10 cellular contexts compared by ENCODE assay signal in genomic region chr6:95087394-95088097, GRCh38.
DNase-seq lines count a peak whose midpoint lies in the region; ATAC-seq, FAIRE-seq and TF ChIP-seq lines count a peak whose summit lies in the region.
"Had no signal": no experiment of that assay in that cellular context is flagged by ENCODE, and none has a peak within 500 bp of the region (broad histone marks: within the 10 kb centered on the region; RNA-seq: fewer than 3 reads in every experiment).

No MANE protein-coding gene starts in this region.

- no peak for FAIRE-seq in keratinocyte (lab: Jason Lieb, UNC)
- FAIRE-seq: endothelial cell of umbilical vein had no signal

- H3K27ac ChIP-seq in keratinocyte (ENCODE audit: control insufficient read depth, insufficient read depth, low read length) (peak overlapping the region; percentile 82), aorta (ENCODE audit: low read depth in 1 of 2, low read length in 2 of 2) (no peak overlapping the region)
- H3K27ac ChIP-seq: tibial artery had no signal

- H3K27me3 ChIP-seq in keratinocyte (ENCODE audit: control insufficient read depth, extremely low read depth, insufficient read depth, low read length) (no peaks in the 10 kb centered on the region), aorta (ENCODE audit: control insufficient read depth in 1 of 2, insufficient read depth in 2 of 2, low read length in 1 of 2) (no peaks in the 10 kb centered on the region)

- DNase-seq in DMS 273 treated with DMSO at 0.1 percent for 48 hours (lab: John Stamatoyannopoulos, UW) = peak; percentile 53
- peak; percentile 43 to 71 for DNase-seq in NCI-H187 (lab: John Stamatoyannopoulos, UW)
- DNase-seq in keratinocyte (ENCODE audit: low read depth, low spot score) = peak; percentile 75
- no peak for DNase-seq in aorta
- DNase-seq in AG08395 (ENCODE audit: low spot score) = no peak
- DNase-seq: tibial artery had no signal

- peak; percentile 79 for ATAC-seq in SK-N-SH treated with all-trans-retinoic acid at 6 μM for 48 hours
- no peak for ATAC-seq in GM21360 (IDR thresholded peaks at IDR 0.05; ENCODE audit: unreplicated experiment)
- ATAC-seq in aorta (ENCODE audit: low FRiP score) = no peak
- no peak for ATAC-seq in GM21447 (IDR thresholded peaks at IDR 0.05; ENCODE audit: unreplicated experiment)

- peaks cover 18% of the 10 kb centered on the region for H3K4me1 ChIP-seq in keratinocyte (ENCODE audit: control insufficient read depth, extremely low read depth, insufficient read depth, low read length)
- H3K4me1 ChIP-seq in aorta (ENCODE audit: control insufficient read depth in 1 of 2, insufficient read depth in 2 of 2, low read length in 2 of 2) = no peaks in the 10 kb centered on the region

- no peak overlapping the region for H3K4me3 ChIP-seq in keratinocyte (ENCODE audit: control insufficient read depth in 2 of 3, extremely low read depth in 1 of 3, insufficient read depth in 2 of 3, low read depth in 1 of 3, low read length in 3 of 3)
- H3K4me3 ChIP-seq in aorta (ENCODE audit: low read length in 2 of 2) = no peak overlapping the region
- H3K4me3 ChIP-seq: tibial artery had no signal

- no peaks in the 10 kb centered on the region for H3K36me3 ChIP-seq in keratinocyte (ENCODE audit: control insufficient read depth in 2 of 2, extremely low read depth in 1 of 2, insufficient read depth in 2 of 2, low read length in 2 of 2)
- no peaks in the 10 kb centered on the region for H3K36me3 ChIP-seq in aorta (ENCODE audit: control insufficient read depth in 1 of 2, insufficient read depth in 2 of 2, low read length in 1 of 2)
- H3K36me3 ChIP-seq: tibial artery had no signal

- H3K79me2 ChIP-seq in keratinocyte (ENCODE audit: control insufficient read depth, insufficient read depth, low read length) = no peaks in the 10 kb centered on the region

- H3K9me3 ChIP-seq in keratinocyte (ENCODE audit: control insufficient read depth, low read depth, low read length) (no peaks in the 10 kb centered on the region), aorta (ENCODE audit: control insufficient read depth, low read length) (no peaks in the 10 kb centered on the region)
- H3K9me3 ChIP-seq: tibial artery had no signal

- WGBS in aorta, 2 donors = 10 to 13% methylated on average over 8 of the region's 8 CpGs

- H2AFZ ChIP-seq in keratinocyte (ENCODE audit: control insufficient read depth, low read length) = peak overlapping the region; percentile 75

- no peaks in the 10 kb centered on the region for H4K20me1 ChIP-seq in keratinocyte (ENCODE audit: control insufficient read depth, extremely low read depth, insufficient read depth, low read length)

- no peaks in the 10 kb centered on the region for H3K9me1 ChIP-seq in keratinocyte (ENCODE audit: control insufficient read depth, extremely low read depth, insufficient read depth, low read length)

- peak overlapping the region; percentile 29 for H3K4me2 ChIP-seq in keratinocyte (ENCODE audit: control insufficient read depth, extremely low read depth, insufficient read depth, low read depth, low read length)

- H3K9ac ChIP-seq in keratinocyte (ENCODE audit: control insufficient read depth, extremely low read depth, insufficient read depth, low read length) = peak overlapping the region; percentile 22

- dilution Hi-C loops in keratinocyte (cut with MboI; ENCODE audit: extremely low pct_ligation_motif_present, low sequenced_read_pairs) = no loop called here

- intact Hi-C loops in aorta (cut with DNase I) = no loop called here

- TF ChIP-seq CTCF in keratinocyte (optimal IDR thresholded peaks at IDR 0.05 in 1 of 3, IDR thresholded peaks at IDR 0.05 in 1 of 3, conservative IDR thresholded peaks at IDR 0.05 in 1 of 3; ENCODE audit: extremely low read depth in 1 of 3, insufficient read depth in 2 of 3, low read length in 3 of 3) = no peak

TF ChIP-seq in SK-N-SH treated with all-trans-retinoic acid at 6 μM for 48 hours, 23 proteins besides CTCF, POLR2A, EP300 and RAD21:
- TF ChIP-seq PPARA (CRISPR knock-in tag; IDR thresholded peaks at IDR 0.05; ENCODE audit: borderline replicate concordance) = no peak
- TF ChIP-seq BACH2 (CRISPR knock-in tag; IDR thresholded peaks at IDR 0.05; ENCODE audit: borderline replicate concordance) = no peak
- TF ChIP-seq ZNF8 (CRISPR knock-in tag; IDR thresholded peaks at IDR 0.05) = no peak
- no peak for TF ChIP-seq ESRRG (CRISPR knock-in tag; IDR thresholded peaks at IDR 0.05)
- TF ChIP-seq PATZ1 (CRISPR knock-in tag; IDR thresholded peaks at IDR 0.05; ENCODE audit: borderline replicate concordance) = no peak
- no peak for TF ChIP-seq ZFP3 (CRISPR knock-in tag; IDR thresholded peaks at IDR 0.05)
- no peak for TF ChIP-seq ZC3H10 (CRISPR knock-in tag; IDR thresholded peaks at IDR 0.05)
- TF ChIP-seq CSRNP3 (CRISPR knock-in tag; IDR thresholded peaks at IDR 0.05) = no peak
- no peak for TF ChIP-seq ISL1 (CRISPR knock-in tag; IDR thresholded peaks at IDR 0.05)
- TF ChIP-seq SNAI2 (CRISPR knock-in tag; IDR thresholded peaks at IDR 0.05) = no peak
- TF ChIP-seq ZNF70 (CRISPR knock-in tag; IDR thresholded peaks at IDR 0.05) = no peak
- TF ChIP-seq CSDC2 (CRISPR knock-in tag; IDR thresholded peaks at IDR 0.05) = no peak
- TF ChIP-seq ZFP30 (CRISPR knock-in tag; IDR thresholded peaks at IDR 0.05) = no peak
- no peak for TF ChIP-seq POU6F1 (CRISPR knock-in tag; IDR thresholded peaks at IDR 0.05; ENCODE audit: borderline replicate concordance, low read depth)
- TF ChIP-seq ZNF565 (CRISPR knock-in tag; conservative IDR thresholded peaks at IDR 0.05; ENCODE audit: low read depth) = no peak
- no peak for TF ChIP-seq GLIS3 (CRISPR knock-in tag; IDR thresholded peaks at IDR 0.05)
TF ChIP-seq in SK-N-SH treated with all-trans-retinoic acid at 6 μM for 48 hours: peak in this region for 0.

Comparison
In these comparisons a context has a peak if more than half of its experiments do, and no peak if none do; other contexts are left out.
1. DNase-seq: peak in DMS 273 treated with DMSO at 0.1 percent for 48 hours (single experiment), NCI-H187 (2 of 2) and keratinocyte (single experiment); none in aorta (0 of 2) and AG08395 (single experiment).